In the genomic region with DNA sequence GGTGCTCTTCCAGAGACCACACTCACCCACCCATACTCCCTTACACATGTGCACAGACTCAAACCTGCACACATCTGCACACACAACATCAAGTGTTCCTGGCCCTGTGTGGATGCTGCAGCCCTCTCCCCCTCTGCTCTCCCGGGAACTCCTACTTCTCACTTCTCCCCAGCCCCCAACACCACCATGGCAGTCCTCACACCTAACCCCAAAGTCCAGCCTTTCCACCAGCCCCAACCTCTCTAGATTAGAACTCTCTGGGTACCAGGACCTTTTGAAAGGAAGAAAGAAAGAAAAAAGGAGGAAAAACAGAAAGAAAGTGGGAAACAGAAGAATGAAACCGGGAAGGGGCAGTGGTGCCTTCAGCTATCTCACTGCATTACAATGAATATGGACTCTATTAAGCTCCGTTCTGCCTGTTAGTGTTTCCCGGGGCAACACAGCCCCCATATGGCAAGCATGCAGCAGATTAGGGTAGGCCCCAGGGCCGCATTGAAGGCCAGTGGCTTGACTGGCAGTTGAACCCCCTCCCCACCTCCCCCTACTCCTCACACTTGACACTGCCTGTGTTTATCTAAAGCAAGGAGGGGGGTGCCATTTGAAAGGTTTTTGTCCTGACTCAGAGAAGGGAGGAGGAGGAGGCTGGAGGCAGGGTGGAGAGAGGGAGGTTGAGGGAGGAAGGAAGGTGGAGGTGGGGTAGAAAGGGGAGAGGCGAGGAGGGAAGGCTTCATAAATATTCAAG, we compare ENCODE assay signal across 10 cellular contexts. TPM values are rescaled to one million over a fixed set of nuclear protein-coding genes. Genes with fewer than 3 reads are reported as not detected.
A peak's percentile ranks its signal among the peaks of the same experiment; 100 is the strongest.
DNase-seq lines count a peak whose midpoint lies in the region; ATAC-seq and TF ChIP-seq lines count a peak whose summit lies in the region.
"Had no signal": no experiment of that assay in that cellular context is flagged by ENCODE, and none has a peak within 500 bp of the region (broad histone marks: within the 10 kb centered on the region; RNA-seq: fewer than 3 reads in every experiment).

No MANE protein-coding gene starts in this region.

- H3K9me3 Mint-ChIP-seq in activated CD4-positive, alpha-beta memory T cell treated with anti-CD3 and anti-CD28 coated beads, Interleukin-2, amount 10 ng/mL, durations not matched to agents 7 days and 5 days: no peaks in the 10 kb centered on the region

- CTCF ChIA-PET in activated CD4-positive, alpha-beta memory T cell treated with anti-CD3 and anti-CD28 coated beads, Interleukin-2, amount 10 ng/mL, durations not matched to agents 7 days and 5 days (lab: Charles Lee): no interaction called here

- no peak overlapping the region for H3K27ac ChIP-seq in lower lobe of right lung

- peak; percentile 84 for DNase-seq in ELF-1 (ENCODE audit: low read depth, low spot score)
- peak; percentile 77 for DNase-seq in NCI-H82 treated with DMSO at 0.1 percent for 48 hours (lab: John Stamatoyannopoulos, UW; ENCODE audit: unreplicated experiment)
- DNase-seq in fibroblast of pulmonary artery (ENCODE audit: low read depth): peak; percentile 22
- DNase-seq in retina: peak; percentile 90
- DNase-seq in lower lobe of right lung: no peak
- DNase-seq in activated CD4-positive, alpha-beta memory T cell treated with anti-CD3 and anti-CD28 coated beads, Interleukin-2, amount 10 ng/mL, durations not matched to agents 7 days and 5 days: no peak
- no peak for DNase-seq in left lobe of liver (ENCODE audit: low spot score)
- no peak for DNase-seq in T-helper 17 cell
- DNase-seq: central memory CD4-positive, alpha-beta T cell; NCI-H524 treated with DMSO at 0.1 percent for 48 hours had no signal

- no peaks in the 10 kb centered on the region for H3K4me1 ChIP-seq in lower lobe of right lung

- peaks cover 41% of the 10 kb centered on the region for H3K27me3 Mint-ChIP-seq in activated CD4-positive, alpha-beta memory T cell treated with anti-CD3 and anti-CD28 coated beads, Interleukin-2, amount 10 ng/mL, durations not matched to agents 7 days and 5 days
- H3K27me3 Mint-ChIP-seq in T-helper 17 cell: peaks cover 53% of the 10 kb centered on the region

- no peak overlapping the region for H3K4me3 ChIP-seq in fibroblast of pulmonary artery (replicated peaks; ENCODE audit: low read depth, low read length)
- H3K4me3 ChIP-seq in lower lobe of right lung: no peak overlapping the region

- H3K27me3 ChIP-seq in lower lobe of right lung (ENCODE audit: low read depth): peaks cover 4% of the 10 kb centered on the region

- TF ChIP-seq CTCF in fibroblast of pulmonary artery (IDR thresholded peaks at IDR 0.05; ENCODE audit: low read length, missing control alignments) (no peak), lower lobe of right lung (IDR thresholded peaks at IDR 0.05) (no peak)

- no peak overlapping the region for H3K4me3 Mint-ChIP-seq in activated CD4-positive, alpha-beta memory T cell treated with anti-CD3 and anti-CD28 coated beads, Interleukin-2, amount 10 ng/mL, durations not matched to agents 7 days and 5 days
- H3K4me3 Mint-ChIP-seq in T-helper 17 cell: no peak overlapping the region

- H3K36me3 Mint-ChIP-seq in activated CD4-positive, alpha-beta memory T cell treated with anti-CD3 and anti-CD28 coated beads, Interleukin-2, amount 10 ng/mL, durations not matched to agents 7 days and 5 days (ENCODE audit: low read depth): no peaks in the 10 kb centered on the region
- no peaks in the 10 kb centered on the region for H3K36me3 Mint-ChIP-seq in T-helper 17 cell (ENCODE audit: low read depth)

- intact Hi-C loops in lower lobe of right lung (cut with DNase I): no loop called here

- H3K9me3 ChIP-seq in lower lobe of right lung: no peaks in the 10 kb centered on the region
- no peaks in the 10 kb centered on the region for H3K9me3 ChIP-seq in T-helper 17 cell (ENCODE audit: control insufficient read depth, low read length, poor library complexity, severe bottlenecking)

- POLR2A ChIA-PET in activated CD4-positive, alpha-beta memory T cell treated with anti-CD3 and anti-CD28 coated beads, Interleukin-2, amount 10 ng/mL, durations not matched to agents 7 days and 5 days (lab: Charles Lee): no interaction called here

- H3K36me3 ChIP-seq in lower lobe of right lung: no peaks in the 10 kb centered on the region

- H3K4me1 Mint-ChIP-seq in activated CD4-positive, alpha-beta memory T cell treated with anti-CD3 and anti-CD28 coated beads, Interleukin-2, amount 10 ng/mL, durations not matched to agents 7 days and 5 days: peaks cover 8% of the 10 kb centered on the region
- H3K4me1 Mint-ChIP-seq in T-helper 17 cell: peaks cover 8% of the 10 kb centered on the region

- H3K27ac Mint-ChIP-seq in activated CD4-positive, alpha-beta memory T cell treated with anti-CD3 and anti-CD28 coated beads, Interleukin-2, amount 10 ng/mL, durations not matched to agents 7 days and 5 days: no peak overlapping the region
- H3K27ac Mint-ChIP-seq in T-helper 17 cell: no peak overlapping the region

- ATAC-seq in lower lobe of right lung (no peak), left lobe of liver (no peak), T-helper 17 cell (no peak)

RNA-seq across cellular contexts. Expression of a gene that starts 30.1 kb away (rescaled TPM):
- total RNA-seq in lower lobe of right lung (10.1 TPM), left lobe of liver (0.50 TPM), T-helper 17 cell (not detected)
- not detected for total RNA-seq in activated CD4-positive, alpha-beta memory T cell treated with anti-CD3 and anti-CD28 coated beads, Interleukin-2, amount 10 ng/mL, durations not matched to agents 7 days and 5 days

Comparison
In these comparisons a context has a peak if more than half of its experiments do, and no peak if none do; other contexts are left out.
1. DNase-seq: peak in ELF-1 (single experiment), NCI-H82 treated with DMSO at 0.1 percent for 48 hours (single experiment), fibroblast of pulmonary artery (single experiment) and retina (single experiment); none in lower lobe of right lung (single experiment), activated CD4-positive, alpha-beta memory T cell treated with anti-CD3 and anti-CD28 coated beads, Interleukin-2, amount 10 ng/mL, durations not matched to agents 7 days and 5 days (single experiment), left lobe of liver (single experiment) and T-helper 17 cell (0 of 3).